14 cellular contexts compared by ENCODE assay signal in the genomic region with DNA sequence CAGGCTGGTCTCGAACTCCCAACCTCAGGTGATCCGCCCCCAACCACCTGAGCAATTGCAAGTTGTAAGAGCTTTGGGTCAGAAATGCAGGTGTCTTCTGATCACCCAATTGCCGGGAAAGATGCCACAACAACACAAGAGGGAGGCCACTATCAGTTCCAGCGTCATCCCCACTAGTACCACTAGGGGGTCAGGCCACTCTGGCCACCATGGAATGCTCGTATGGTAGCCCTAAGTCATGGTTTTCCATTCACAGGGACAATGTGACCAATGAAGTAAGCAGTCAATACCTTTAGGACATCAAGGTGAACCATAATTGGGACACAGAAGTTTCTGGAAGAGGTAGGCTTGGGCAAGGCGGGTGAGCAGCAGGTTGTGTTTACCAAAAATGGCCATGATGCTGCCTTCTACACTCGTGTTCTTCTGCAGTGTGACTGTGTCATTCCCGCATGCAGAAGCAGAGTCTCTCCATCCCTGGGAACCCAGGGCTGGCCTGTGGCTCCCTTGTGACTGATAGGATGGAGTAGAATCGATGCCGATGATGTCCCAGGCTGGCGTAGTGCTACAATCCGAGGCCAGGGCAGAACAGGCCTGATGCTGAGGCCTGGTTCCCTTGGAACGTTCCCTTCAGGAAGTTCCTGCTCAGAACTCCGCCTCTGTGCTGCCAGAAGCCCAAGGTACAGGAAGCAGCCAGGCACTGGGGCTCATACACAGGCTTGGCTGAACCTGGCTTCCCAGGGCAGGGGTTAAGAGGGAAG. TPM values are rescaled to one million over a fixed set of nuclear protein-coding genes. Genes with fewer than 3 reads are reported as not detected.
DNase-seq lines count a peak whose midpoint lies in the region; TF ChIP-seq lines count a peak whose summit lies in the region.
"Had no signal": no experiment of that assay in that cellular context is flagged by ENCODE, and none has a peak within 500 bp of the region (broad histone marks: within the 10 kb centered on the region; RNA-seq: fewer than 3 reads in every experiment).

No MANE protein-coding gene starts in this region.

- H3K4ac ChIP-seq in neuronal stem cell (ENCODE audit: low read length): no peak overlapping the region

- no peak overlapping the region for H4K91ac ChIP-seq in neuronal stem cell (ENCODE audit: low read depth, low read length, poor library complexity)

- H2BK12ac ChIP-seq in neuronal stem cell (ENCODE audit: low read length): no peak overlapping the region

- H3K23ac ChIP-seq in neuronal stem cell (ENCODE audit: low read depth, low read length, poor library complexity): no peak overlapping the region

- peaks cover 59% of the 10 kb centered on the region for H3K4me1 Mint-ChIP-seq in chondrocyte (ENCODE audit: low read depth)

- peak; percentile 31 to 35 for DNase-seq in activated T-cell treated with anti-CD3 and anti-CD28 coated beads, Interleukin-2, amount 50 U/mL, for 48 hours
- no peak for DNase-seq in activated T-cell treated with anti-CD3 and anti-CD28 coated beads, Interleukin-2, amount 50 U/mL, for 1 hour
- DNase-seq in chondrocyte (ENCODE audit: low spot score) (peak; percentile 52), neuronal stem cell (ENCODE audit: low spot score) (no peak), occipital lobe (lab: John Stamatoyannopoulos, UW) (no peak), NCI-H2029 treated with DMSO at 0.1 percent for 48 hours (lab: John Stamatoyannopoulos, UW) (no peak), NCI-H510A (lab: John Stamatoyannopoulos, UW) (no peak)
- DNase-seq: activated CD4-positive, alpha-beta T cell treated with anti-CD3 and anti-CD28 coated beads, Interleukin-2, amount 50 U/mL, for 1 hour; activated naive CD4-positive, alpha-beta T cell treated with anti-CD3 and anti-CD28 coated beads, Interleukin-2, amount 50 U/mL, for 16 hours; NCI-H2171; SHP77 treated with DMSO at 0.1 percent for 48 hours had no signal

- H3K36me3 ChIP-seq in neuronal stem cell (replicated peaks in 1 of 2; ENCODE audit: control insufficient read depth in 2 of 2, insufficient read depth in 2 of 2, low read length in 2 of 2): no peaks in the 10 kb centered on the region

- peak overlapping the region; percentile 36 for H2AK5ac ChIP-seq in neuronal stem cell (ENCODE audit: low read depth, low read length)

- peaks cover 2 to 5% of the 10 kb centered on the region in 2 donors for H3K4me1 ChIP-seq in neuronal stem cell (ENCODE audit: control insufficient read depth in 2 of 2, insufficient read depth in 1 of 2, low read depth in 1 of 2, low read length in 2 of 2)
- H3K4me1 ChIP-seq: parathyroid adenoma had no signal

- TF ChIP-seq RAD21 in Ishikawa (IDR thresholded peaks at IDR 0.05; ENCODE audit: low read depth): peak; percentile 24; the same call in 1 of the 2 replicates

- no peak overlapping the region for H2BK15ac ChIP-seq in neuronal stem cell (ENCODE audit: low read length)

- no peaks in the 10 kb centered on the region for H3K79me1 ChIP-seq in neuronal stem cell (ENCODE audit: low read depth, low read length)

- H3K36me3 Mint-ChIP-seq in chondrocyte (ENCODE audit: low read depth): no peaks in the 10 kb centered on the region

- WGBS in neuronal stem cell (ENCODE audit: extremely low coverage in 2 of 2, insufficient read length in 2 of 2, insufficient replicate concordance in 1 of 2), 2 donors: no CpG with 5 or more reads among the region's 14 CpGs

- peak overlapping the region; percentile 51 for H3K27ac Mint-ChIP-seq in chondrocyte (ENCODE audit: unreplicated experiment)

- H3K4me3 Mint-ChIP-seq in chondrocyte (ENCODE audit: unreplicated experiment): no peak overlapping the region

- peaks cover 0 to 10% of the 10 kb centered on the region in 2 donors for H3K9me3 ChIP-seq in neuronal stem cell (replicated peaks in 1 of 2; ENCODE audit: control insufficient read depth in 2 of 2, insufficient read depth in 1 of 2, low read depth in 1 of 2, low read length in 2 of 2)

- peak overlapping the region; percentile 1 for H3K18ac ChIP-seq in neuronal stem cell (ENCODE audit: low read length)

- no peak overlapping the region for H4K8ac ChIP-seq in neuronal stem cell (ENCODE audit: low read depth, low read length)

- no peak overlapping the region for H2BK5ac ChIP-seq in neuronal stem cell (ENCODE audit: low read length)

- H2AFZ ChIP-seq in neuronal stem cell (ENCODE audit: low read length): no peak overlapping the region
- H2AFZ ChIP-seq: parathyroid adenoma had no signal

- TF ChIP-seq CTCF in chondrocyte (IDR thresholded peaks at IDR 0.05): peak; percentile 56

- no peak overlapping the region for H3K9ac ChIP-seq in neuronal stem cell (ENCODE audit: low read depth, low read length, poor library complexity)
- H3K9ac ChIP-seq: parathyroid adenoma had no signal

- H3K27ac ChIP-seq in neuronal stem cell (replicated peaks; ENCODE audit: low read length): no peak overlapping the region
- H3K27ac ChIP-seq: C4-2B, parathyroid adenoma had no signal

- H3K4me2 ChIP-seq in neuronal stem cell (ENCODE audit: insufficient read depth, low read length, poor library complexity, severe bottlenecking): no peak overlapping the region

- no peak overlapping the region for H3K14ac ChIP-seq in neuronal stem cell (ENCODE audit: low read length)

- H3K27me3 Mint-ChIP-seq in chondrocyte (ENCODE audit: low read depth): no peaks in the 10 kb centered on the region

- peak overlapping the region in 1 of 2 donors; percentile 36 for H3K4me3 ChIP-seq in neuronal stem cell (ENCODE audit: low read length in 2 of 2)

- H2BK120ac ChIP-seq in neuronal stem cell (ENCODE audit: low read depth, low read length): peak overlapping the region; percentile 88

- H3K9me3 Mint-ChIP-seq in chondrocyte (ENCODE audit: low read depth): no peaks in the 10 kb centered on the region

- no peaks in the 10 kb centered on the region for H3K27me3 ChIP-seq in neuronal stem cell (ENCODE audit: control insufficient read depth in 3 of 3, insufficient read depth in 3 of 3, low read depth in 1 of 3, low read length in 3 of 3)

- no peak for TF ChIP-seq EP300 in Ishikawa (IDR thresholded peaks at IDR 0.05; ENCODE audit: borderline replicate concordance)

TF ChIP-seq in Ishikawa, 13 proteins besides CTCF, POLR2A, EP300 and RAD21:
- TF ChIP-seq CREB1 (IDR thresholded peaks at IDR 0.05; ENCODE audit: low read depth) (no peak), EGR1 (IDR thresholded peaks at IDR 0.05) (no peak), CEBPB (IDR thresholded peaks at IDR 0.05) (no peak), TEAD4 (IDR thresholded peaks at IDR 0.05) (no peak), YY1 (IDR thresholded peaks at IDR 0.05; ENCODE audit: low read depth) (no peak), NFIC (IDR thresholded peaks at IDR 0.05) (no peak), TAF1 (IDR thresholded peaks at IDR 0.05; ENCODE audit: low read depth) (no peak), FOXM1 (IDR thresholded peaks at IDR 0.05; ENCODE audit: borderline replicate concordance, low read depth) (no peak), TCF12 (IDR thresholded peaks at IDR 0.05; ENCODE audit: low read depth) (no peak), ZBTB7A (IDR thresholded peaks at IDR 0.05; ENCODE audit: low read depth) (no peak), USF1 (IDR thresholded peaks at IDR 0.05) (no peak)
- TF ChIP-seq, protein P1, sequence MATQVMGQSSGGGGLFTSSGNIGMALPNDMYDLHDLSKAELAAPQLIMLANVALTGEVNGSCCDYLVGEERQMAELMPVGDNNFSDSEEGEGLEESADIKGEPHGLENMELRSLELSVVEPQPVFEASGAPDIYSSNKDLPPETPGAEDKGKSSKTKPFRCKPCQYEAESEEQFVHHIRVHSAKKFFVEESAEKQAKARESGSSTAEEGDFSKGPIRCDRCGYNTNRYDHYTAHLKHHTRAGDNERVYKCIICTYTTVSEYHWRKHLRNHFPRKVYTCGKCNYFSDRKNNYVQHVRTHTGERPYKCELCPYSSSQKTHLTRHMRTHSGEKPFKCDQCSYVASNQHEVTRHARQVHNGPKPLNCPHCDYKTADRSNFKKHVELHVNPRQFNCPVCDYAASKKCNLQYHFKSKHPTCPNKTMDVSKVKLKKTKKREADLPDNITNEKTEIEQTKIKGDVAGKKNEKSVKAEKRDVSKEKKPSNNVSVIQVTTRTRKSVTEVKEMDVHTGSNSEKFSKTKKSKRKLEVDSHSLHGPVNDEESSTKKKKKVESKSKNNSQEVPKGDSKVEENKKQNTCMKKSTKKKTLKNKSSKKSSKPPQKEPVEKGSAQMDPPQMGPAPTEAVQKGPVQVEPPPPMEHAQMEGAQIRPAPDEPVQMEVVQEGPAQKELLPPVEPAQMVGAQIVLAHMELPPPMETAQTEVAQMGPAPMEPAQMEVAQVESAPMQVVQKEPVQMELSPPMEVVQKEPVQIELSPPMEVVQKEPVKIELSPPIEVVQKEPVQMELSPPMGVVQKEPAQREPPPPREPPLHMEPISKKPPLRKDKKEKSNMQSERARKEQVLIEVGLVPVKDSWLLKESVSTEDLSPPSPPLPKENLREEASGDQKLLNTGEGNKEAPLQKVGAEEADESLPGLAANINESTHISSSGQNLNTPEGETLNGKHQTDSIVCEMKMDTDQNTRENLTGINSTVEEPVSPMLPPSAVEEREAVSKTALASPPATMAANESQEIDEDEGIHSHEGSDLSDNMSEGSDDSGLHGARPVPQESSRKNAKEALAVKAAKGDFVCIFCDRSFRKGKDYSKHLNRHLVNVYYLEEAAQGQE (IDR thresholded peaks at IDR 0.05; ENCODE audit: low read depth): no peak
- TF ChIP-seq, protein P2, sequence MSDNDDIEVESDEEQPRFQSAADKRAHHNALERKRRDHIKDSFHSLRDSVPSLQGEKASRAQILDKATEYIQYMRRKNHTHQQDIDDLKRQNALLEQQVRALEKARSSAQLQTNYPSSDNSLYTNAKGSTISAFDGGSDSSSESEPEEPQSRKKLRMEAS (IDR thresholded peaks at IDR 0.05): no peak
TF ChIP-seq in Ishikawa: peak in this region for 0.

RNA-seq across cellular contexts. Expression of gene ANKRD33B, which starts 42.2 kb away (rescaled TPM):
- 0.80 to 4.0 TPM (median 3.7 TPM) in 3 replicates for total RNA-seq in chondrocyte
- polyA plus RNA-seq in neuronal stem cell (2013, experiment 1 of 2): 4.1 TPM
- polyA plus RNA-seq in neuronal stem cell (2013, experiment 2 of 2): 4.5 TPM
- total RNA-seq in occipital lobe: 4.2 TPM

Comparison
In these comparisons a context has a peak if more than half of its experiments do, and no peak if none do; other contexts are left out.
1. DNase-seq: peak in activated T-cell treated with anti-CD3 and anti-CD28 coated beads, Interleukin-2, amount 50 U/mL, for 48 hours (2 of 2) and chondrocyte (single experiment); none in activated T-cell treated with anti-CD3 and anti-CD28 coated beads, Interleukin-2, amount 50 U/mL, for 1 hour (single experiment), neuronal stem cell (single experiment), occipital lobe (single experiment), NCI-H2029 treated with DMSO at 0.1 percent for 48 hours (single experiment) and NCI-H510A (single experiment).